In genomic region chr2:70789304-70790078, GRCh38 we compare ENCODE assay signal across 1 cellular context.
A peak's percentile ranks its signal among the peaks of the same experiment; 100 is the strongest.
TF ChIP-seq lines count a peak whose summit lies in the region.

No MANE protein-coding gene starts in this region.

TF ChIP-seq in K562, 482 proteins besides CTCF, POLR2A, EP300 and RAD21 (continues in another document):
- TF ChIP-seq, protein P1, sequence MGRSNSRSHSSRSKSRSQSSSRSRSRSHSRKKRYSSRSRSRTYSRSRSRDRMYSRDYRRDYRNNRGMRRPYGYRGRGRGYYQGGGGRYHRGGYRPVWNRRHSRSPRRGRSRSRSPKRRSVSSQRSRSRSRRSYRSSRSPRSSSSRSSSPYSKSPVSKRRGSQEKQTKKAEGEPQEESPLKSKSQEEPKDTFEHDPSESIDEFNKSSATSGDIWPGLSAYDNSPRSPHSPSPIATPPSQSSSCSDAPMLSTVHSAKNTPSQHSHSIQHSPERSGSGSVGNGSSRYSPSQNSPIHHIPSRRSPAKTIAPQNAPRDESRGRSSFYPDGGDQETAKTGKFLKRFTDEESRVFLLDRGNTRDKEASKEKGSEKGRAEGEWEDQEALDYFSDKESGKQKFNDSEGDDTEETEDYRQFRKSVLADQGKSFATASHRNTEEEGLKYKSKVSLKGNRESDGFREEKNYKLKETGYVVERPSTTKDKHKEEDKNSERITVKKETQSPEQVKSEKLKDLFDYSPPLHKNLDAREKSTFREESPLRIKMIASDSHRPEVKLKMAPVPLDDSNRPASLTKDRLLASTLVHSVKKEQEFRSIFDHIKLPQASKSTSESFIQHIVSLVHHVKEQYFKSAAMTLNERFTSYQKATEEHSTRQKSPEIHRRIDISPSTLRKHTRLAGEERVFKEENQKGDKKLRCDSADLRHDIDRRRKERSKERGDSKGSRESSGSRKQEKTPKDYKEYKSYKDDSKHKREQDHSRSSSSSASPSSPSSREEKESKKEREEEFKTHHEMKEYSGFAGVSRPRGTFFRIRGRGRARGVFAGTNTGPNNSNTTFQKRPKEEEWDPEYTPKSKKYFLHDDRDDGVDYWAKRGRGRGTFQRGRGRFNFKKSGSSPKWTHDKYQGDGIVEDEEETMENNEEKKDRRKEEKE (IDR thresholded peaks at IDR 0.05; ENCODE audit: borderline replicate concordance in 1 of 2, control insufficient read depth in 1 of 2, low read depth in 2 of 2, low read length in 1 of 2): no peak
- no peak for TF ChIP-seq MIER1 (IDR thresholded peaks at IDR 0.05; ENCODE audit: low read depth)
- TF ChIP-seq DMBX1 (CRISPR knock-in tag; IDR thresholded peaks at IDR 0.05; ENCODE audit: borderline replicate concordance): no peak
- TF ChIP-seq YY1 (IDR thresholded peaks at IDR 0.05; ENCODE audit: borderline replicate concordance in 1 of 3, control insufficient read depth in 1 of 3, extremely low read depth in 1 of 3, insufficient read depth in 3 of 3, insufficient read length in 1 of 3, insufficient replicate concordance in 2 of 3, low read depth in 1 of 3, low read length in 2 of 3): no peak
- TF ChIP-seq NCOA6 (IDR thresholded peaks at IDR 0.05): no peak
- TF ChIP-seq ARID3B (CRISPR knock-in tag; IDR thresholded peaks at IDR 0.05; ENCODE audit: borderline replicate concordance): no peak
- TF ChIP-seq ZNF436 (CRISPR knock-in tag; IDR thresholded peaks at IDR 0.05): no peak
- TF ChIP-seq E2F8 (IDR thresholded peaks at IDR 0.05; ENCODE audit: low read depth, partially characterized antibody): no peak
- TF ChIP-seq, protein P2, sequence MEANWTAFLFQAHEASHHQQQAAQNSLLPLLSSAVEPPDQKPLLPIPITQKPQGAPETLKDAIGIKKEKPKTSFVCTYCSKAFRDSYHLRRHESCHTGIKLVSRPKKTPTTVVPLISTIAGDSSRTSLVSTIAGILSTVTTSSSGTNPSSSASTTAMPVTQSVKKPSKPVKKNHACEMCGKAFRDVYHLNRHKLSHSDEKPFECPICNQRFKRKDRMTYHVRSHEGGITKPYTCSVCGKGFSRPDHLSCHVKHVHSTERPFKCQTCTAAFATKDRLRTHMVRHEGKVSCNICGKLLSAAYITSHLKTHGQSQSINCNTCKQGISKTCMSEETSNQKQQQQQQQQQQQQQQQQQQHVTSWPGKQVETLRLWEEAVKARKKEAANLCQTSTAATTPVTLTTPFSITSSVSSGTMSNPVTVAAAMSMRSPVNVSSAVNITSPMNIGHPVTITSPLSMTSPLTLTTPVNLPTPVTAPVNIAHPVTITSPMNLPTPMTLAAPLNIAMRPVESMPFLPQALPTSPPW (CRISPR knock-in tag; IDR thresholded peaks at IDR 0.05): peak; percentile 31; the same call in 1 of the 2 replicates
- TF ChIP-seq, protein P3, sequence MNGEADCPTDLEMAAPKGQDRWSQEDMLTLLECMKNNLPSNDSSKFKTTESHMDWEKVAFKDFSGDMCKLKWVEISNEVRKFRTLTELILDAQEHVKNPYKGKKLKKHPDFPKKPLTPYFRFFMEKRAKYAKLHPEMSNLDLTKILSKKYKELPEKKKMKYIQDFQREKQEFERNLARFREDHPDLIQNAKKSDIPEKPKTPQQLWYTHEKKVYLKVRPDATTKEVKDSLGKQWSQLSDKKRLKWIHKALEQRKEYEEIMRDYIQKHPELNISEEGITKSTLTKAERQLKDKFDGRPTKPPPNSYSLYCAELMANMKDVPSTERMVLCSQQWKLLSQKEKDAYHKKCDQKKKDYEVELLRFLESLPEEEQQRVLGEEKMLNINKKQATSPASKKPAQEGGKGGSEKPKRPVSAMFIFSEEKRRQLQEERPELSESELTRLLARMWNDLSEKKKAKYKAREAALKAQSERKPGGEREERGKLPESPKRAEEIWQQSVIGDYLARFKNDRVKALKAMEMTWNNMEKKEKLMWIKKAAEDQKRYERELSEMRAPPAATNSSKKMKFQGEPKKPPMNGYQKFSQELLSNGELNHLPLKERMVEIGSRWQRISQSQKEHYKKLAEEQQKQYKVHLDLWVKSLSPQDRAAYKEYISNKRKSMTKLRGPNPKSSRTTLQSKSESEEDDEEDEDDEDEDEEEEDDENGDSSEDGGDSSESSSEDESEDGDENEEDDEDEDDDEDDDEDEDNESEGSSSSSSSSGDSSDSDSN (IDR thresholded peaks at IDR 0.05; ENCODE audit: borderline replicate concordance in 1 of 2, low read depth in 2 of 2, low read length in 2 of 2): no peak
- TF ChIP-seq ZNF24 (IDR thresholded peaks at IDR 0.05): no peak
- TF ChIP-seq ZNF324 (CRISPR knock-in tag; IDR thresholded peaks at IDR 0.05): no peak
- TF ChIP-seq KAT7 (CRISPR knock-in tag; IDR thresholded peaks at IDR 0.05; ENCODE audit: borderline replicate concordance): no peak
- TF ChIP-seq, protein P4, sequence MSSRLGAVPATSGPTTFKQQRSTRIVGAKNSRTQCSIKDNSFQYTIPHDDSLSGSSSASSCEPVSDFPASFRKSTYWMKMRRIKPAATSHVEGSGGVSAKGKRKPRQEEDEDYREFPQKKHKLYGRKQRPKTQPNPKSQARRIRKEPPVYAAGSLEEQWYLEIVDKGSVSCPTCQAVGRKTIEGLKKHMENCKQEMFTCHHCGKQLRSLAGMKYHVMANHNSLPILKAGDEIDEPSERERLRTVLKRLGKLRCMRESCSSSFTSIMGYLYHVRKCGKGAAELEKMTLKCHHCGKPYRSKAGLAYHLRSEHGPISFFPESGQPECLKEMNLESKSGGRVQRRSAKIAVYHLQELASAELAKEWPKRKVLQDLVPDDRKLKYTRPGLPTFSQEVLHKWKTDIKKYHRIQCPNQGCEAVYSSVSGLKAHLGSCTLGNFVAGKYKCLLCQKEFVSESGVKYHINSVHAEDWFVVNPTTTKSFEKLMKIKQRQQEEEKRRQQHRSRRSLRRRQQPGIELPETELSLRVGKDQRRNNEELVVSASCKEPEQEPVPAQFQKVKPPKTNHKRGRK (tag; IDR thresholded peaks at IDR 0.05): no peak
- TF ChIP-seq ZFP91 (CRISPR knock-in tag; IDR thresholded peaks at IDR 0.05): no peak
- no peak for TF ChIP-seq HCFC1 (IDR thresholded peaks at IDR 0.05; ENCODE audit: low read depth, low read length)
- no peak for TF ChIP-seq ZBTB26 (CRISPR knock-in tag; IDR thresholded peaks at IDR 0.05)
- peak in 1 of 2 experiments; percentile 57 for TF ChIP-seq E2F6 (IDR thresholded peaks at IDR 0.05; ENCODE audit: borderline replicate concordance in 1 of 2, extremely low read depth in 1 of 2, insufficient read depth in 1 of 2, insufficient read length in 1 of 2, low read depth in 1 of 2, low read length in 1 of 2, poor library complexity in 1 of 2, severe bottlenecking in 1 of 2)
- TF ChIP-seq FOXM1 (IDR thresholded peaks at IDR 0.05; ENCODE audit: low read depth): no peak
- no peak for TF ChIP-seq FOXM1 (CRISPR knock-in tag; IDR thresholded peaks at IDR 0.05; ENCODE audit: low read depth)
- TF ChIP-seq, protein P5, sequence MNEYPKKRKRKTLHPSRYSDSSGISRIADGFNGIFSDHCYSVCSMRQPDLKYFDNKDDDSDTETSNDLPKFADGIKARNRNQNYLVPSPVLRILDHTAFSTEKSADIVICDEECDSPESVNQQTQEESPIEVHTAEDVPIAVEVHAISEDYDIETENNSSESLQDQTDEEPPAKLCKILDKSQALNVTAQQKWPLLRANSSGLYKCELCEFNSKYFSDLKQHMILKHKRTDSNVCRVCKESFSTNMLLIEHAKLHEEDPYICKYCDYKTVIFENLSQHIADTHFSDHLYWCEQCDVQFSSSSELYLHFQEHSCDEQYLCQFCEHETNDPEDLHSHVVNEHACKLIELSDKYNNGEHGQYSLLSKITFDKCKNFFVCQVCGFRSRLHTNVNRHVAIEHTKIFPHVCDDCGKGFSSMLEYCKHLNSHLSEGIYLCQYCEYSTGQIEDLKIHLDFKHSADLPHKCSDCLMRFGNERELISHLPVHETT (CRISPR knock-in tag; conservative IDR thresholded peaks at IDR 0.05 in 1 of 2, IDR thresholded peaks at IDR 0.05 in 1 of 2): no peak
- no peak for TF ChIP-seq JUNB (CRISPR knock-in tag; conservative IDR thresholded peaks at IDR 0.05)
- no peak for TF ChIP-seq ZNF609 (CRISPR knock-in tag; IDR thresholded peaks at IDR 0.05; ENCODE audit: borderline replicate concordance)
- TF ChIP-seq FOXP1 (CRISPR knock-in tag; IDR thresholded peaks at IDR 0.05): no peak
- peak; percentile 57; the same call in 1 of the 2 replicates for TF ChIP-seq STAG1 (CRISPR knock-in tag; IDR thresholded peaks at IDR 0.05; ENCODE audit: borderline replicate concordance)
- no peak for TF ChIP-seq ZNF830 (CRISPR knock-in tag; IDR thresholded peaks at IDR 0.05)
